ENCODE assay signal across 21 cellular contexts in genomic region chr2:127384529-127384928, GRCh38. TPM values are rescaled to one million over a fixed set of nuclear protein-coding genes. Genes with fewer than 3 reads are reported as not detected.
DNase-seq lines count a peak whose midpoint lies in the region; ATAC-seq, FAIRE-seq and TF ChIP-seq lines count a peak whose summit lies in the region.
"Had no signal": no experiment of that assay in that cellular context is flagged by ENCODE, and none has a peak within 500 bp of the region (broad histone marks: within the 10 kb centered on the region; RNA-seq: fewer than 3 reads in every experiment).

No MANE protein-coding gene starts in this region.

- H3K36me3 ChIP-seq in DND-41 (ENCODE audit: insufficient read depth, low read length) (peaks cover 8% of the 10 kb centered on the region), GM12878 (ENCODE audit: control insufficient read depth in 2 of 2, insufficient read depth in 2 of 2, low read length in 1 of 2) (no peaks in the 10 kb centered on the region; a peak in 1 of 4 replicates)
- H3K36me3 ChIP-seq: upper lobe of right lung had no signal

- H3K79me2 ChIP-seq in DND-41 (ENCODE audit: insufficient read depth, low read length) (peaks cover 80% of the 10 kb centered on the region), GM12878 (ENCODE audit: control insufficient read depth, insufficient read depth, low read length) (peaks cover 69% of the 10 kb centered on the region)

- H3K9me3 ChIP-seq in DND-41 (ENCODE audit: insufficient read depth, low read length, severe bottlenecking) (no peaks in the 10 kb centered on the region), GM12878 (replicated peaks; ENCODE audit: control insufficient read depth, insufficient read depth, low read length) (no peaks in the 10 kb centered on the region)
- H3K9me3 ChIP-seq: MG63, upper lobe of right lung had no signal

- H4K20me1 ChIP-seq in DND-41 (ENCODE audit: insufficient read depth, low read length) (peaks cover 36% of the 10 kb centered on the region), GM12878 (ENCODE audit: control insufficient read depth, insufficient read depth) (no peaks in the 10 kb centered on the region)

- no peak for ATAC-seq in activated T-cell treated with anti-CD3 and anti-CD28 coated beads, Interleukin-2, amount 50 U/mL, for 4 hours
- ATAC-seq in DND-41 (ENCODE audit: insufficient read depth, low read depth) (no peak), GM12878 (no peak)
- ATAC-seq: T-cell, upper lobe of right lung had no signal

- intact Hi-C loops in GM12878 (cut with micrococcal nuclease; ENCODE audit: unreplicated experiment), result no loop called here

- H3K36me3 Mint-ChIP-seq in activated T-cell treated with anti-CD3 and anti-CD28 coated beads, Interleukin-2, amount 50 U/mL, for 4 hours (ENCODE audit: insufficient read depth), result peaks cover 9% of the 10 kb centered on the region
- H3K36me3 Mint-ChIP-seq in osteocyte (ENCODE audit: unreplicated experiment), result peaks cover 2% of the 10 kb centered on the region

- H3K9ac ChIP-seq in DND-41 (ENCODE audit: low read depth, low read length) (no peak overlapping the region), GM12878 (ENCODE audit: control insufficient read depth, insufficient read depth, low read length) (no peak overlapping the region)

- RAD21 ChIA-PET in GM12878 (lab: Charles Lee; ENCODE audit: unreplicated experiment), result no interaction called here

- POLR2A ChIA-PET in GM12878 (lab: Charles Lee), result no interaction called here

- peak overlapping the region; percentile 2 for H3K4me3 Mint-ChIP-seq in activated T-cell treated with anti-CD3 and anti-CD28 coated beads, Interleukin-2, amount 50 U/mL, for 4 hours
- no peak overlapping the region for H3K4me3 Mint-ChIP-seq in osteocyte (ENCODE audit: unreplicated experiment)

- no TSS peak for BruUV-seq in GM12878 (replicated peaks; lab: Mats Ljungman, UMichigan)

- H3K9me3 Mint-ChIP-seq in activated T-cell treated with anti-CD3 and anti-CD28 coated beads, Interleukin-2, amount 50 U/mL, for 4 hours, result no peaks in the 10 kb centered on the region
- no peaks in the 10 kb centered on the region for H3K9me3 Mint-ChIP-seq in osteocyte (ENCODE audit: unreplicated experiment)
- H3K9me3 Mint-ChIP-seq: T-cell had no signal

- peaks cover 35% of the 10 kb centered on the region for H3K4me1 ChIP-seq in DND-41 (ENCODE audit: insufficient read depth, low read length)
- peaks cover 10% of the 10 kb centered on the region for H3K4me1 ChIP-seq in GM12878 (ENCODE audit: control insufficient read depth, insufficient read depth, low read length)

- WGBS in GM12878 (ENCODE audit: insufficient coverage, insufficient replicate concordance, low lambda C conversion rate, missing lambda C conversion rate), result 98% methylated on average over 6 of the region's 6 CpGs

- no peak for TF ChIP-seq CTCF in DND-41 (IDR thresholded peaks at IDR 0.05; ENCODE audit: borderline replicate concordance, extremely low read depth, low read length, poor library complexity, severe bottlenecking)
- no peak for TF ChIP-seq CTCF in GM12878 (IDR thresholded peaks at IDR 0.05 in 2 of 3, conservative IDR thresholded peaks at IDR 0.05 in 1 of 3; ENCODE audit: control insufficient read depth in 2 of 3, extremely low read depth in 1 of 3, insufficient read depth in 1 of 3, low read depth in 3 of 3, low read length in 3 of 3)
- TF ChIP-seq CTCF in osteocyte (IDR thresholded peaks at IDR 0.05), result no peak

- H3K4me3 ChIP-seq in DND-41 (ENCODE audit: low read depth in 1 of 2, low read length in 2 of 2) (no peak overlapping the region), GM12878 (no peak overlapping the region)
- H3K4me3 ChIP-seq: MG63, upper lobe of right lung had no signal

- in situ Hi-C loops in GM12878 (cut with MboI), result loop anchor here (25.0 kb wide), 1 partner anchor 722 kb away; the partner anchor contains the start of gene GYPC

- H3K27ac Mint-ChIP-seq in osteocyte (ENCODE audit: unreplicated experiment), result peak overlapping the region; percentile 52
- H3K27ac Mint-ChIP-seq: T-cell had no signal

- SMC1A ChIA-PET in GM12878 (lab: Charles Lee; ENCODE audit: uncharacterized antibody, unreplicated experiment), result interaction anchor here (0.6 to 0.8 kb wide), 2 partner anchors 19 to 1546 kb away, joined by 3 to 4 read pairs; no protein-coding TSS in a partner anchor

- TF ChIP-seq POLR2A in GM12878 (IDR thresholded peaks at IDR 0.05; ENCODE audit: low read depth, low read length), result no peak

- H3K4me1 Mint-ChIP-seq in activated T-cell treated with anti-CD3 and anti-CD28 coated beads, Interleukin-2, amount 50 U/mL, for 4 hours (ENCODE audit: low read depth), result peaks cover 79% of the 10 kb centered on the region
- H3K4me1 Mint-ChIP-seq in osteocyte (ENCODE audit: unreplicated experiment), result peaks cover 50% of the 10 kb centered on the region

- H3K27ac ChIP-seq in DND-41 (ENCODE audit: low read length) (no peak overlapping the region), GM12878 (ENCODE audit: control insufficient read depth, insufficient read depth) (no peak overlapping the region)
- H3K27ac ChIP-seq: HL-60, upper lobe of right lung had no signal

- CTCF ChIA-PET in GM12878 (lab: Yijun Ruan, JAX), result interaction anchor here (0.6 to 1.1 kb wide), 3 partner anchors 11 to 166 kb away, joined by 3 read pairs; no protein-coding TSS in a partner anchor

- no peak overlapping the region for H2AFZ ChIP-seq in DND-41 (ENCODE audit: low read depth, low read length)
- no peak overlapping the region for H2AFZ ChIP-seq in GM12878 (ENCODE audit: control insufficient read depth, low read depth, low read length)

- H3K27me3 ChIP-seq in DND-41 (ENCODE audit: insufficient read depth, low read length, poor library complexity) (no peaks in the 10 kb centered on the region), GM12878 (replicated peaks in 1 of 2; ENCODE audit: control insufficient read depth in 2 of 2, insufficient read depth in 2 of 2, low read length in 1 of 2) (no peaks in the 10 kb centered on the region)
- H3K27me3 ChIP-seq: MG63, upper lobe of right lung had no signal

- H3K27me3 Mint-ChIP-seq in activated T-cell treated with anti-CD3 and anti-CD28 coated beads, Interleukin-2, amount 50 U/mL, for 4 hours (ENCODE audit: low read depth), result no peaks in the 10 kb centered on the region
- no peaks in the 10 kb centered on the region for H3K27me3 Mint-ChIP-seq in osteocyte (ENCODE audit: unreplicated experiment)
- H3K27me3 Mint-ChIP-seq: T-cell had no signal

- no peak for DNase-seq in activated T-cell treated with anti-CD3 and anti-CD28 coated beads, Interleukin-2, amount 50 U/mL, for 4 hours
- no peak for DNase-seq in activated T-cell treated with anti-CD3 and anti-CD28 coated beads, Interleukin-2, amount 50 U/mL, for 48 hours
- DNase-seq in DND-41 (no peak), GM12878 (ENCODE audit: low read depth, low spot score) (no peak), osteocyte (ENCODE audit: extremely low spot score, unreplicated experiment) (no peak), GM19238 (ENCODE audit: insufficient read length, low spot score) (no peak), mucosa of gallbladder (ENCODE audit: low spot score) (no peak), NCI-H1092 (lab: John Stamatoyannopoulos, UW) (no peak)
- DNase-seq: activated CD8-positive, alpha-beta memory T cell treated with anti-CD3 and anti-CD28 coated beads, Interleukin-2, amount 50 U/mL, for 4 hours; activated naive CD4-positive, alpha-beta T cell treated with anti-CD3 and anti-CD28 coated beads, Interleukin-2, amount 50 U/mL, for 16 hours; C1 segment of cervical spinal cord; DMS 273 treated with DMSO at 0.1 percent for 48 hours; IMR-90; kidney glomerular epithelial cell; mesenchymal stem cell; MG63; NCI-H2171 treated with DMSO at 0.1 percent for 48 hours; SHP77 treated with DMSO at 0.1 percent for 48 hours; T-cell; upper lobe of right lung had no signal

- peak overlapping the region; percentile 19; the same call in 1 of the 2 replicates for H3K4me2 ChIP-seq in DND-41 (ENCODE audit: insufficient read depth, low read length)
- peak overlapping the region; percentile 74 for H3K4me2 ChIP-seq in GM12878 (ENCODE audit: control insufficient read depth, insufficient read depth)

- FAIRE-seq in GM12878 (lab: Jason Lieb, UNC), result no peak

- TF ChIP-seq EP300 in GM12878 (IDR thresholded peaks at IDR 0.05; ENCODE audit: borderline replicate concordance in 1 of 2, control insufficient read depth in 1 of 2, low read depth in 2 of 2, low read length in 2 of 2), result no peak

- TF ChIP-seq RAD21 in GM12878 (IDR thresholded peaks at IDR 0.05; ENCODE audit: insufficient read depth, low read depth, low read length), result no peak

RNA-seq across cellular contexts. Expression of gene MAP3K2, which starts 3.2 kb away (rescaled TPM):
- total RNA-seq in activated T-cell treated with anti-CD3 and anti-CD28 coated beads, Interleukin-2, amount 50 U/mL, for 4 hours, result 10 to 100 TPM; 60.2 to 69.1 (median 63.8) TPM
- 54.9 and 64.4 TPM in 2 replicates for total RNA-seq in GM12878 (2013; cell fraction: nucleolus; rRNA removed)
- total RNA-seq in GM12878 (2014; rRNA removed) (24.1 and 25.1 TPM in 2 replicates), GM12878 (2014; rRNA removed; fragmentation: Illumina TruSeq; extraction: Trizol) (15.7 and 17.7 TPM in 2 replicates), GM12878 (2021) (35.9 and 39.6 TPM in 2 replicates), osteocyte (60.9 and 63.9 TPM in 2 replicates), mucosa of gallbladder (71.0 TPM)
- 3.7 TPM for polyA plus RNA-seq in GM12878 (2011; ENCODE audit: low read depth)
- polyA plus RNA-seq in GM12878 (2011; rRNA removed) (18.1 and 22.4 TPM in 2 replicates), GM12878 (2014; fragmentation: Illumina TruSeq; extraction: Trizol) (14.5 and 16.5 TPM in 2 replicates), GM12878 (2014; fragmentation: Nextera tagmentation; extraction: Ambion mirVana) (1 to 10 TPM; 2.7 to 6.4 TPM), GM12878 (2014; rRNA removed) (10.9 and 12.8 TPM in 2 replicates), GM12878 (2016; fragmentation: Nextera tagmentation; extraction: Ambion mirVana) (10 to 100 TPM in 1 of 2 experiments, 1 to 10 TPM in 1; 4.9 to 26.3 TPM)
- polyA plus RNA-seq in GM12878 (2011; cell fraction: cytosol; rRNA removed), result 8.6 and 12.7 TPM in 2 replicates
- 19.5 and 21.1 TPM in 2 replicates for polyA plus RNA-seq in GM12878 (2011; cell fraction: nucleus; rRNA removed)
- 9.1 and 9.4 TPM in 2 replicates for polyA plus RNA-seq in GM12878 (2012)
- 32.1 and 45.6 TPM in 2 replicates for polyA minus RNA-seq in GM12878 (2011; rRNA and poly(A)+ RNA removed)
- 20.6 and 29.6 TPM in 2 replicates for polyA minus RNA-seq in GM12878 (2011; cell fraction: cytosol; rRNA and poly(A)+ RNA removed)
- 15.7 and 26.8 TPM in 2 replicates for polyA minus RNA-seq in GM12878 (2011; cell fraction: nucleus; rRNA and poly(A)+ RNA removed)

RNA-seq across cellular contexts. Expression of gene PROC, which starts 33.7 kb away (rescaled TPM):
- total RNA-seq in activated T-cell treated with anti-CD3 and anti-CD28 coated beads, Interleukin-2, amount 50 U/mL, for 4 hours, result under 1 TPM in 1 of 3 donors, not detected in 2; 0.19 TPM
- total RNA-seq in GM12878 (2013; cell fraction: nucleolus; rRNA removed), result not detected in 2 replicates
- not detected in 2 replicates for total RNA-seq in GM12878 (2014; rRNA removed)
- not detected in 2 replicates for total RNA-seq in GM12878 (2014; rRNA removed; fragmentation: Illumina TruSeq; extraction: Trizol)
- not detected in 2 replicates for total RNA-seq in GM12878 (2021)
- polyA plus RNA-seq in GM12878 (2011; ENCODE audit: low read depth), result not detected
- polyA plus RNA-seq in GM12878 (2011; rRNA removed), result not detected in 2 replicates
- polyA plus RNA-seq in GM12878 (2011; cell fraction: cytosol; rRNA removed), result not detected in 2 replicates
- not detected in 2 replicates for polyA plus RNA-seq in GM12878 (2011; cell fraction: nucleus; rRNA removed)
- polyA plus RNA-seq in GM12878 (2012), result not detected in 2 replicates
- polyA plus RNA-seq in GM12878 (2014; fragmentation: Illumina TruSeq; extraction: Trizol), result not detected in 2 replicates
- polyA plus RNA-seq in GM12878 (2014; fragmentation: Nextera tagmentation; extraction: Ambion mirVana), result not detected
- not detected in 2 replicates for polyA plus RNA-seq in GM12878 (2014; rRNA removed)
- not detected for polyA plus RNA-seq in GM12878 (2016; fragmentation: Nextera tagmentation; extraction: Ambion mirVana)
- not detected in 2 replicates for polyA minus RNA-seq in GM12878 (2011; rRNA and poly(A)+ RNA removed)
- polyA minus RNA-seq in GM12878 (2011; cell fraction: cytosol; rRNA and poly(A)+ RNA removed), result not detected in 2 replicates
- not detected in 2 replicates for polyA minus RNA-seq in GM12878 (2011; cell fraction: nucleus; rRNA and poly(A)+ RNA removed)
- 1.6 and 2.5 TPM in 2 replicates for total RNA-seq in osteocyte
- 3.3 TPM for total RNA-seq in mucosa of gallbladder
- total RNA-seq: IMR-90, upper lobe of right lung had no signal
